Comparison of ENCODE assay signal across 19 cellular contexts in the genomic region with DNA sequence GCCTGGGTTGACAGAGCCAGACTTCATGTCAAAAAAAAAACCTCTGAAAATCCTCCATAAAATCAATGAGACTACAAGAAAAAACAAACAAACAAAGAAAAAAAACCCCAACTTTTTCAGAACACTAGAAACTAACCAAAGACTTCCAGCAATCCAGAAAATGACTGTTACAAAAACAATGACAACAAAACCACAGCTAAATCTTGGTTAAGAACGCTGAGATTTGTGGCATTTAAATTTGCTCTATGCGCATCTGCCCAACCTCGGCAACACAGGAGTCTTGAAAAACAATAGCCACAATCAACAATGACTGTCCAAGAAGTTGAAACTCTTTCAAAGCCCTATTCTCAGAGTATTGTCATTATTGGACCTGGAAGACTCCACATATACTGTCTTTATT.
"Had no signal": no experiment of that assay in that cellular context is flagged by ENCODE, and none has a peak within 500 bp of the region (broad histone marks: within the 10 kb centered on the region; RNA-seq: fewer than 3 reads in every experiment).

No MANE protein-coding gene starts in this region.

- H3K4me3 ChIP-seq: breast epithelium, hepatocyte, pancreas, sigmoid colon, stomach, thoracic aorta, upper lobe of right lung had no signal

- H3K4me2 ChIP-seq: hepatocyte had no signal

- H3K36me3 ChIP-seq: breast epithelium, pancreas, sigmoid colon, stomach, thoracic aorta, upper lobe of right lung had no signal

- H3K27me3 Mint-ChIP-seq: activated naive CD8-positive, alpha-beta T cell treated with anti-CD3 and anti-CD28 coated beads for 36 hours; effector memory CD8-positive, alpha-beta T cell had no signal

- H2AFZ ChIP-seq: hepatocyte had no signal

- H3K4me3 Mint-ChIP-seq: activated CD4-positive, alpha-beta memory T cell treated with anti-CD3 and anti-CD28 coated beads, Interleukin-2, amount 10 ng/mL, durations not matched to agents 7 days and 5 days; activated naive CD8-positive, alpha-beta T cell treated with anti-CD3 and anti-CD28 coated beads for 36 hours; activated T-cell treated with anti-CD3 and anti-CD28 coated beads, Interleukin-2, amount 50 U/mL, for 4 hours; effector memory CD8-positive, alpha-beta T cell; naive thymus-derived CD4-positive, alpha-beta T cell had no signal

- H3K4me1 Mint-ChIP-seq: activated CD4-positive, alpha-beta memory T cell treated with anti-CD3 and anti-CD28 coated beads, Interleukin-2, amount 10 ng/mL, durations not matched to agents 7 days and 5 days; naive thymus-derived CD4-positive, alpha-beta T cell had no signal

- ATAC-seq: activated T-cell treated with anti-CD3 and anti-CD28 coated beads, Interleukin-2, amount 50 U/mL, for 4 hours; effector memory CD8-positive, alpha-beta T cell; left lobe of liver; naive thymus-derived CD4-positive, alpha-beta T cell; pancreas; upper lobe of right lung had no signal

- H3K79me2 ChIP-seq: hepatocyte had no signal

- H3K27ac Mint-ChIP-seq: activated CD4-positive, alpha-beta memory T cell treated with anti-CD3 and anti-CD28 coated beads, Interleukin-2, amount 10 ng/mL, durations not matched to agents 7 days and 5 days; activated naive CD8-positive, alpha-beta T cell treated with anti-CD3 and anti-CD28 coated beads for 36 hours; naive thymus-derived CD4-positive, alpha-beta T cell had no signal

- H3K27me3 ChIP-seq: breast epithelium, hepatocyte, pancreas, sigmoid colon, stomach, upper lobe of right lung had no signal

- H3K27ac ChIP-seq: breast epithelium, hepatocyte, pancreas, sigmoid colon, stomach, thoracic aorta, upper lobe of right lung had no signal

- H3K36me3 Mint-ChIP-seq: activated naive CD8-positive, alpha-beta T cell treated with anti-CD3 and anti-CD28 coated beads for 36 hours; naive thymus-derived CD4-positive, alpha-beta T cell had no signal

- DNase-seq: activated CD4-positive, alpha-beta memory T cell treated with anti-CD3 and anti-CD28 coated beads, Interleukin-2, amount 10 ng/mL, durations not matched to agents 7 days and 5 days; activated CD4-positive, alpha-beta T cell treated with anti-CD3 and anti-CD28 coated beads for 4 hours; activated gamma-delta T cell; activated naive CD8-positive, alpha-beta T cell treated with anti-CD3 and anti-CD28 coated beads for 36 hours; activated T-cell treated with anti-CD3 and anti-CD28 coated beads, Interleukin-2, amount 50 U/mL, for 4 hours; cerebellar nuclear complex; dermis blood vessel endothelial cell; effector memory CD8-positive, alpha-beta T cell; mammary epithelial cell; naive thymus-derived CD4-positive, alpha-beta T cell; pancreas; sigmoid colon; stimulated activated CD4-positive, alpha-beta T cell treated with anti-CD3 and anti-CD28 coated beads, Interleukin-1b, Interleukin-23, amount 100 ng/mL, for 48 hours; stomach; upper lobe of right lung had no signal

- H3K9me3 ChIP-seq: pancreas, thoracic aorta, upper lobe of right lung had no signal

- H3K9me3 Mint-ChIP-seq: activated CD4-positive, alpha-beta memory T cell treated with anti-CD3 and anti-CD28 coated beads, Interleukin-2, amount 10 ng/mL, durations not matched to agents 7 days and 5 days; effector memory CD8-positive, alpha-beta T cell had no signal

- H3K4me1 ChIP-seq: breast epithelium, pancreas, sigmoid colon, stomach, upper lobe of right lung had no signal
